13 cellular contexts compared by ENCODE assay signal in the genomic region with DNA sequence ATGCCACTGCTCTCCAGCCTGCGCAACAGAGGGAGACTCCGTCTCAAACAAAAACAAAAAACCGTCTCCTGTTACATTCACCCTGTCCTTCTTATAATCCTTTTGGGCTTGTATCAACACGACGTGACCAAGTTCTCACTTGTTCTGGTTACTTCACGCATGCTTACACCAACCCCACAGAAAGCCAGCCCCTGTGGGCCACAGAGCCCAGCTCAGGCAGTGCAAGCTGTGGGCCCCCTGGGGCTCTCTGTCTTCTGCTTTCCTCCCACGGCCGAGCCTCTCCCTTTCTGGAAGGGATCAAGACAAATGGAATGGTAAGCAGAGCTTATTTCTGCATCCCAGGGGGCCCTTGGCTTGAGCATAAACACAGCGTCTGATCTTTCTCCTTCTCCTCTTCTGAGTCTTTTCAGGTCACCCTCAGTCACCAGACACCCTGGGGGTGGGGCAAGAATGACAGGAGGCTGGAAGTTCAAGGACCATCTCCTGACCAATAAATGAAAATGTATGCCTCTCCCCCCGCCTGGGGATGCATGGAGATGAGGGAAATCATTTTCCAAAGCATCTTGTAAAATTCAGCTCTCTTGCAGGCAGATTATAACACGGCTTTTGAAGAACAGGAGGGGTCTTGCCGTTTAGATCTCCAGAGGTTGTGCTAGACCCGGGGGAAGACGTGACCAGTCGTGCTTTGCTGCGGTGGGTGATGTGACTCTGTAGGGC. TPM values are rescaled to one million over a fixed set of nuclear protein-coding genes. Genes with fewer than 3 reads are reported as not detected.
DNase-seq lines count a peak whose midpoint lies in the region; ATAC-seq and TF ChIP-seq lines count a peak whose summit lies in the region.
"Had no signal": no experiment of that assay in that cellular context is flagged by ENCODE, and none has a peak within 500 bp of the region (broad histone marks: within the 10 kb centered on the region; RNA-seq: fewer than 3 reads in every experiment).

No MANE protein-coding gene starts in this region.

- DNase-seq in adipocyte (ENCODE audit: low read depth) = peak; percentile 52
- DNase-seq in left ventricle myocardium superior = peak; percentile 38
- DNase-seq in smooth muscle cell (lab: John Stamatoyannopoulos, UW; ENCODE audit: unreplicated experiment) = no peak
- DNase-seq in sciatic nerve (ENCODE audit: low spot score) = no peak
- DNase-seq: activated CD4-positive, alpha-beta T cell treated with anti-CD3 and anti-CD28 coated beads for 48 hours; CD8-positive, alpha-beta T cell; mucosa of descending colon; NCI-H2029; OCI-M1 had no signal

- WGBS in smooth muscle cell (ENCODE audit: low lambda C conversion rate) = 37% methylated on average over 16 of the region's 16 CpGs

- no peaks in the 10 kb centered on the region; the same call in 1 of the 2 replicates for H3K27me3 ChIP-seq in HUES6 (ENCODE audit: control insufficient read depth, insufficient read depth, low read length)
- H3K27me3 ChIP-seq in adipocyte (replicated peaks; ENCODE audit: control insufficient read depth, insufficient read depth, low read length) = peaks cover 35% of the 10 kb centered on the region
- no peaks in the 10 kb centered on the region for H3K27me3 ChIP-seq in smooth muscle cell (ENCODE audit: low read depth)

- ATAC-seq in left ventricle myocardium superior (peak; percentile 60), HG03175 (IDR thresholded peaks at IDR 0.05; ENCODE audit: unreplicated experiment) (no peak), sciatic nerve (no peak), HG03432 (IDR thresholded peaks at IDR 0.05; ENCODE audit: unreplicated experiment) (no peak)
- ATAC-seq: CD8-positive, alpha-beta T cell; mucosa of descending colon had no signal

- H3K9ac ChIP-seq in HUES6 (ENCODE audit: low read length) (peak overlapping the region; percentile 25), adipocyte (ENCODE audit: low read length) (no peak overlapping the region), smooth muscle cell (ENCODE audit: low read depth) (no peak overlapping the region)

- intact Hi-C loops in left ventricle myocardium superior (cut with micrococcal nuclease) (no loop called here), sciatic nerve (cut with DNase I) (no loop called here)

- H3K27ac ChIP-seq in HUES6 (ENCODE audit: low read depth, low read length) = no peak overlapping the region
- no peak overlapping the region for H3K27ac ChIP-seq in smooth muscle cell (ENCODE audit: low read depth)

- no peaks in the 10 kb centered on the region for H4K20me1 ChIP-seq in smooth muscle cell (ENCODE audit: low read depth)

- H3K9me3 ChIP-seq in HUES6 (ENCODE audit: control insufficient read depth, insufficient read depth, low read depth, low read length) (no peaks in the 10 kb centered on the region), adipocyte (ENCODE audit: control insufficient read depth, low read length) (no peaks in the 10 kb centered on the region), smooth muscle cell (replicated peaks; ENCODE audit: low read depth) (no peaks in the 10 kb centered on the region)
- H3K9me3 ChIP-seq: mucosa of descending colon had no signal

- H3K4me3 ChIP-seq in HUES6 (ENCODE audit: low read depth, low read length) (peak overlapping the region; percentile 3; the same call in 1 of the 2 replicates), adipocyte (ENCODE audit: low read length) (no peak overlapping the region), smooth muscle cell (no peak overlapping the region)
- H3K4me3 ChIP-seq: mucosa of descending colon had no signal

- peak overlapping the region; percentile 36 for H3K4me2 ChIP-seq in smooth muscle cell

- no peaks in the 10 kb centered on the region for H3F3A ChIP-seq in smooth muscle cell (ENCODE audit: low read depth)

- no peak for TF ChIP-seq CTCF in smooth muscle cell (IDR thresholded peaks at IDR 0.05; ENCODE audit: borderline replicate concordance, insufficient read depth, poor library complexity, severe bottlenecking)

- no peak overlapping the region for H2AFZ ChIP-seq in smooth muscle cell (ENCODE audit: low read depth)

- H3K36me3 ChIP-seq in HUES6 (ENCODE audit: control insufficient read depth, insufficient read depth, low read length) (no peaks in the 10 kb centered on the region), adipocyte (ENCODE audit: control insufficient read depth, insufficient read depth, low read length, severe bottlenecking) (no peaks in the 10 kb centered on the region), smooth muscle cell (ENCODE audit: low read depth) (no peaks in the 10 kb centered on the region)

- H3K79me2 ChIP-seq in smooth muscle cell (ENCODE audit: low read depth) = no peaks in the 10 kb centered on the region

- H3K4me1 ChIP-seq in HUES6 (ENCODE audit: control insufficient read depth, insufficient read depth, low read length) (peaks cover 11% of the 10 kb centered on the region), adipocyte (ENCODE audit: control insufficient read depth, insufficient read depth, low read length) (peaks cover 5% of the 10 kb centered on the region), smooth muscle cell (ENCODE audit: low read depth) (no peaks in the 10 kb centered on the region)

RNA-seq across cellular contexts. Expression of gene TRIM56, which starts 19.0 kb away (rescaled TPM):
- total RNA-seq in left ventricle myocardium superior (16.6 TPM), smooth muscle cell (2.5 and 5.4 TPM in 2 replicates), sciatic nerve (47.1 TPM)
- 11.0 and 11.2 TPM in 2 replicates for polyA plus RNA-seq in smooth muscle cell

RNA-seq across cellular contexts. Expression of gene MUC17, which starts 46.4 kb away (rescaled TPM):
- not detected for total RNA-seq in left ventricle myocardium superior
- 0.13 TPM in 1 of 2 replicates, not detected in the other for total RNA-seq in smooth muscle cell
- 0.06 TPM in 1 of 2 replicates, not detected in the other for polyA plus RNA-seq in smooth muscle cell
- total RNA-seq in sciatic nerve = not detected
- total RNA-seq: CD8-positive, alpha-beta T cell; T-helper 1 cell treated with Interleukin-12 subunit alpha and Interleukin-12 subunit beta and Interleukin-4 antibody, amounts not matched to agents 30 ng/mL and 1 ng/mL, for 36 hours had no signal

Comparison
In these comparisons a context has a peak if more than half of its experiments do, and no peak if none do; other contexts are left out.
1. DNase-seq: peak in adipocyte (single experiment) and left ventricle myocardium superior (single experiment); none in smooth muscle cell (single experiment) and sciatic nerve (single experiment).